ENCODE assay signal across 30 cellular contexts in genomic region chr4:23979534-23979933, GRCh38.
"Had no signal": no experiment of that assay in that cellular context is flagged by ENCODE, and none has a peak within 500 bp of the region (broad histone marks: within the 10 kb centered on the region; RNA-seq: fewer than 3 reads in every experiment).

No MANE protein-coding gene starts in this region.

- H3K4me1 Mint-ChIP-seq: activated B cell treated with CpG ODN at 0.5 μM for 24 hours; activated CD4-positive, alpha-beta T cell treated with anti-CD3 and anti-CD28 coated beads for 36 hours; activated naive CD8-positive, alpha-beta T cell treated with anti-CD3 and anti-CD28 coated beads for 36 hours had no signal

- H3K4me1 ChIP-seq: adrenal gland, body of pancreas, left ventricle myocardium inferior, pancreas, prostate gland, testis had no signal

- H3K4me3 ChIP-seq: adrenal gland, body of pancreas, gastroesophageal sphincter, left ventricle myocardium inferior, mucosa of descending colon, pancreas, prostate gland, skin epidermis, testis, transverse colon had no signal

- ATAC-seq: activated CD4-positive, alpha-beta T cell treated with anti-CD3 and anti-CD28 coated beads for 36 hours; body of pancreas; gastroesophageal sphincter; mucosa of descending colon; natural killer cell treated with Interleukin-12 subunit alpha and Interleukin-12 subunit beta and Interleukin-15 and Interleukin-18, amount 100 ng/mL, for 72 hours; pancreas; sciatic nerve; stimulated activated naive CD8-positive, alpha-beta T cell treated with anti-CD3 and anti-CD28 coated beads, Interleukin-15, Interleukin-2, amounts not matched to agents 100 U/mL and 50 U/mL, for 24 hours had no signal

- H3K9me3 Mint-ChIP-seq: activated B cell treated with CpG ODN at 0.5 μM for 24 hours; activated naive CD4-positive, alpha-beta T cell treated with anti-CD3 and anti-CD28 coated beads for 36 hours; activated naive CD8-positive, alpha-beta T cell treated with anti-CD3 and anti-CD28 coated beads for 36 hours had no signal

- H3K36me3 ChIP-seq: adrenal gland, gastroesophageal sphincter, left ventricle myocardium inferior, pancreas, prostate gland, transverse colon had no signal

- H3K9me3 ChIP-seq: adrenal gland, body of pancreas, gastroesophageal sphincter, left ventricle myocardium inferior, mucosa of descending colon, pancreas, prostate gland, testis, transverse colon had no signal

- H3K27ac Mint-ChIP-seq: activated B cell treated with CpG ODN at 0.5 μM for 24 hours; activated CD4-positive, alpha-beta T cell treated with anti-CD3 and anti-CD28 coated beads for 36 hours; activated naive CD4-positive, alpha-beta T cell treated with anti-CD3 and anti-CD28 coated beads for 36 hours; activated naive CD8-positive, alpha-beta T cell treated with anti-CD3 and anti-CD28 coated beads for 36 hours; natural killer cell treated with Interleukin-12 subunit alpha and Interleukin-12 subunit beta and Interleukin-15 and Interleukin-18, amount 100 ng/mL, for 72 hours had no signal

- H3K36me3 Mint-ChIP-seq: activated naive CD8-positive, alpha-beta T cell treated with anti-CD3 and anti-CD28 coated beads for 36 hours; natural killer cell treated with Interleukin-12 subunit alpha and Interleukin-12 subunit beta and Interleukin-15 and Interleukin-18, amount 100 ng/mL, for 72 hours had no signal

- H3K4me3 Mint-ChIP-seq: activated B cell treated with CpG ODN at 0.5 μM for 24 hours; activated CD4-positive, alpha-beta T cell treated with anti-CD3 and anti-CD28 coated beads for 36 hours; activated naive CD4-positive, alpha-beta T cell treated with anti-CD3 and anti-CD28 coated beads for 36 hours; activated naive CD8-positive, alpha-beta T cell treated with anti-CD3 and anti-CD28 coated beads for 36 hours; natural killer cell treated with Interleukin-12 subunit alpha and Interleukin-12 subunit beta and Interleukin-15 and Interleukin-18, amount 100 ng/mL, for 72 hours had no signal

- DNase-seq: activated B cell treated with CpG ODN at 0.5 μM for 24 hours; activated CD4-positive, alpha-beta T cell treated with anti-CD3 and anti-CD28 coated beads for 36 hours; activated CD4-positive, alpha-beta T cell treated with anti-CD3 and anti-CD28 coated beads, Interleukin-2, amount 50 U/mL, for 4 hours; activated CD8-positive, alpha-beta memory T cell treated with anti-CD3 and anti-CD28 coated beads for 24 hours; activated effector memory CD4-positive, alpha-beta T cell treated with Interleukin-2 at 50 U/mL for 16 hours; activated naive CD4-positive, alpha-beta T cell treated with anti-CD3 and anti-CD28 coated beads for 36 hours; activated naive CD8-positive, alpha-beta T cell treated with anti-CD3 and anti-CD28 coated beads for 36 hours; adrenal gland; aorta; body of pancreas; effector CD8-positive, alpha-beta T cell; erythroblast; head of caudate nucleus; hippocampal formation; left ventricle myocardium inferior; mucosa of descending colon; nucleus accumbens; pancreas; retina; stimulated activated CD4-positive, alpha-beta T cell treated with anti-CD3 and anti-CD28 coated beads, Interleukin-12 subunit alpha, Interleukin-12 subunit beta, amount 100 ng/mL, for 4 hours; stimulated activated CD4-positive, alpha-beta T cell treated with anti-CD3 and anti-CD28 coated beads, Interleukin-4, amount 100 ng/mL, for 1 hour; stimulated activated naive CD8-positive, alpha-beta T cell treated with anti-CD3 and anti-CD28 coated beads, Interleukin-15, Interleukin-2, amounts not matched to agents 100 U/mL and 50 U/mL, for 24 hours; T-helper 2 cell; testis; transverse colon had no signal

- H3K27me3 Mint-ChIP-seq: activated B cell treated with CpG ODN at 0.5 μM for 24 hours; activated CD4-positive, alpha-beta T cell treated with anti-CD3 and anti-CD28 coated beads for 36 hours; activated naive CD8-positive, alpha-beta T cell treated with anti-CD3 and anti-CD28 coated beads for 36 hours; natural killer cell treated with Interleukin-12 subunit alpha and Interleukin-12 subunit beta and Interleukin-15 and Interleukin-18, amount 100 ng/mL, for 72 hours had no signal

- H3K27me3 ChIP-seq: adrenal gland, body of pancreas, gastroesophageal sphincter, pancreas, testis, transverse colon had no signal

- H3K27ac ChIP-seq: adrenal gland, body of pancreas, gastroesophageal sphincter, left ventricle myocardium inferior, pancreas, prostate gland, skin epidermis, testis, transverse colon had no signal
